Comparison of ENCODE assay signal across 1 cellular context in the genomic region with DNA sequence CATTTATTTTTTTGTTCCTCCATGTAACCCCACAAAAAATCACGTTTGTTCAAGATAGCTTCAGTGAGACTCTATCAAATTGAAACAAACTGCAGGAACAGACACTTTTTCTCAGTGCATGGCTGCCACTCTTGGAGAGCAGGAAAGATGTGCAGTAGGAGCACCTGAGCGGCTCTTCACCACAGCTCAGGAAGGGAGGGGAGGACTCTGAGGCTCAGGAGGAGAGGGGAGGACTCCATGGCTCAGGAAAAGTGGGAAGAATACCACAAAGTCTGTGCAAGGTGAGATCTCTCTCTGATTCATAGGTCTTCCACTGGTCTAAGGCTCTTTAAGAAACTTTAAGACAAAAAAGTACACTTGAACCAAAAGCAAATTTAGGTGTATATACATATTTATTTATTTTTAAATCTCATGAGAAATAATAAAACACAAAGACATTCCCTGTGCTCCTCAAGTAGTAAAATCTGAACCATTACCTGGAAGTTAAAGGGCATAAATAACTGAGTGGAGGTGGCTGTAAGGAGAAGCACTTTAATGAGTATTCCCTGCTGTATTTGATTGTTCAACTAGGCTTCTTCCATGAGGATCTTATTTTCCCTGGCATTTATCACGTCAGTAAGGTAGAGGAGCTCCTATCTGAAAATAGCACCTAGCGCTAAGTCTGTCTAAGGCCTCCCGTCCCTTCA.
TF ChIP-seq lines count a peak whose summit lies in the region.

No MANE protein-coding gene starts in this region.

TF ChIP-seq in HCT116, 20 proteins besides CTCF, POLR2A, EP300 and RAD21 (continued from another document):
- TF ChIP-seq, protein P1, sequence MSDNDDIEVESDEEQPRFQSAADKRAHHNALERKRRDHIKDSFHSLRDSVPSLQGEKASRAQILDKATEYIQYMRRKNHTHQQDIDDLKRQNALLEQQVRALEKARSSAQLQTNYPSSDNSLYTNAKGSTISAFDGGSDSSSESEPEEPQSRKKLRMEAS (IDR thresholded peaks at IDR 0.05) = no peak
